In the genomic region with DNA sequence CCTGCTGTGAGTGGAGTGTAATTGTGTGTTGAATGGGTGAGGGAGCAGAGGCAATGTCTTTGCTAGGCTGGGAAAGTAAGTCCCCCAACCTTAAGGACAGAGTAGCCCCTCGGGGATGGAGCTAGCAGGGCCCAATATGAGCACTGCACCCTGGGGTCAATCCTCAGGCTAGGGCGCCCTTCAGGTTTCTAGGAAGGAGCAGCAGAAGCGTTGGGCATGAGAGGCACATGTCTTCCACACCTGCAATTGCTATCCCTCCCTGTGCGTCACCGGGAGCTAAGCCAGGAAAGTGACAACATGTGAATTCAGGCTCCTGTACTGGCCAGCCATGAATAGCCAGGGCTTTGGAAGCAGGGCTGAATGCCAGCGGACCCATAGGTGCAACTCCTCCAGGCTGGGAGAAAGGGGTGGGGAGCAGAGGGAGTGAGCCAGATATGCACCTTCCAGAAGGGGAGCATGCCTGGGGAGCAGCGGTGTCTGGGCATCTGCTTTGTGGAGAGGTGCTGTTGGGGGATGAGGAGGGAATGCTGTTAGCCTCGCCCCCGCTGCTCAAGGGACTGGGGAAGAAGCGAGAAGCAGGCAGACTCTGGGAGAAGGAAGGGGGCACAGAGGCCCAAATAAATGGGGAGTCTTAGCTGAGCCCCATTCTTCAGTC, we compare ENCODE assay signal across 16 cellular contexts. TPM values are rescaled to one million over a fixed set of nuclear protein-coding genes. Genes with fewer than 3 reads are reported as not detected.
DNase-seq lines count a peak whose midpoint lies in the region; ATAC-seq and TF ChIP-seq lines count a peak whose summit lies in the region.
"Had no signal": no experiment of that assay in that cellular context is flagged by ENCODE, and none has a peak within 500 bp of the region (broad histone marks: within the 10 kb centered on the region; RNA-seq: fewer than 3 reads in every experiment).

No MANE protein-coding gene starts in this region.

- H3K9me3 ChIP-seq in HUES6 (ENCODE audit: control insufficient read depth, insufficient read depth, low read depth, low read length), result no peaks in the 10 kb centered on the region
- no peaks in the 10 kb centered on the region for H3K9me3 ChIP-seq in SJCRH30 (replicated peaks)
- no peaks in the 10 kb centered on the region for H3K9me3 ChIP-seq in gastroesophageal sphincter
- H3K9me3 ChIP-seq in psoas muscle, result no peaks in the 10 kb centered on the region
- H3K9me3 ChIP-seq: Caco-2 had no signal

- peak in 1 of 2 experiments; percentile 32 for DNase-seq in SJCRH30
- peak; percentile 68 to 88 for DNase-seq in psoas muscle
- DNase-seq in SKM-1 (lab: John Stamatoyannopoulos, UW; ENCODE audit: unreplicated experiment), result no peak
- DNase-seq in T-helper 9 cell, result no peak
- DNase-seq: activated CD4-positive, alpha-beta T cell treated with anti-CD3 and anti-CD28 coated beads for 4 hours; activated naive CD8-positive, alpha-beta T cell treated with anti-CD3 and anti-CD28 coated beads for 36 hours; activated T-cell treated with anti-CD3 and anti-CD28 coated beads, Interleukin-2, amount 50 U/mL, for 24 hours; Caco-2; central memory CD4-positive, alpha-beta T cell; effector CD8-positive, alpha-beta T cell; GF-D8; nucleus accumbens had no signal

- no peak for TF ChIP-seq CTCF in gastroesophageal sphincter (IDR thresholded peaks at IDR 0.05)
- no peak for TF ChIP-seq CTCF in psoas muscle (IDR thresholded peaks at IDR 0.05)

- 30 to 47% methylated on average over 2 to 4 of the region's 10 CpGs for WGBS in gastroesophageal sphincter (ENCODE audit: low coverage in 1 of 2), 2 donors
- WGBS in psoas muscle, 3 donors, result 42 to 49% (median 44%) methylated on average over 10 of the region's 10 CpGs

- no peaks in the 10 kb centered on the region; the same call in none of the 2 replicates for H3K4me1 ChIP-seq in HUES6 (ENCODE audit: control insufficient read depth, insufficient read depth, low read length)
- H3K4me1 ChIP-seq in SJCRH30, result peaks cover 41% of the 10 kb centered on the region
- H3K4me1 ChIP-seq in gastroesophageal sphincter, result peaks cover 0 to 28% (median 10%) of the 10 kb centered on the region in 3 donors
- no peaks in the 10 kb centered on the region for H3K4me1 ChIP-seq in psoas muscle

- H3K27ac ChIP-seq in HUES6 (ENCODE audit: low read depth, low read length), result no peak overlapping the region
- no peak overlapping the region for H3K27ac ChIP-seq in SJCRH30
- H3K27ac ChIP-seq in gastroesophageal sphincter, result peak overlapping the region in 3 of 4 donors; percentile 45 to 54 (median 51)
- H3K27ac ChIP-seq in psoas muscle, result peak overlapping the region; percentile 58

- peak overlapping the region; percentile 71 for H3K9ac ChIP-seq in HUES6 (ENCODE audit: low read length)

- peak overlapping the region; percentile 25; the same call in 1 of the 2 replicates for H3K4me3 ChIP-seq in HUES6 (ENCODE audit: low read depth, low read length)
- H3K4me3 ChIP-seq in SJCRH30, result peak overlapping the region; percentile 54
- H3K4me3 ChIP-seq in gastroesophageal sphincter, result peak overlapping the region in 1 of 2 donors; percentile 9
- peak overlapping the region; percentile 25 for H3K4me3 ChIP-seq in psoas muscle

- H3K36me3 ChIP-seq in HUES6 (ENCODE audit: control insufficient read depth, insufficient read depth, low read length), result no peaks in the 10 kb centered on the region
- no peaks in the 10 kb centered on the region for H3K36me3 ChIP-seq in SJCRH30
- no peaks in the 10 kb centered on the region for H3K36me3 ChIP-seq in gastroesophageal sphincter
- H3K36me3 ChIP-seq in psoas muscle (ENCODE audit: insufficient read depth in 1 of 2, low read depth in 1 of 2), result no peaks in the 10 kb centered on the region

- no peak for TF ChIP-seq POLR2A in gastroesophageal sphincter (IDR thresholded peaks at IDR 0.05)

- ATAC-seq in gastroesophageal sphincter (peak; percentile 38), psoas muscle (peak; percentile 68 to 86 (median 81)), GM18498 (IDR thresholded peaks at IDR 0.05; ENCODE audit: unreplicated experiment) (no peak), HG03521 (IDR thresholded peaks at IDR 0.05; ENCODE audit: unreplicated experiment) (no peak)

- H3K27me3 ChIP-seq in HUES6 (ENCODE audit: control insufficient read depth, insufficient read depth, low read length) (peaks cover 100% of the 10 kb centered on the region), SJCRH30 (no peaks in the 10 kb centered on the region), gastroesophageal sphincter (peaks cover 26% of the 10 kb centered on the region), psoas muscle (ENCODE audit: insufficient read depth in 3 of 3, low read length in 2 of 3) (peaks cover 0 to under 1% (median 0%) of the 10 kb centered on the region in 3 donors)

- TF ChIP-seq EP300 in gastroesophageal sphincter (IDR thresholded peaks at IDR 0.05), result no peak

- intact Hi-C loops in psoas muscle (cut with DNase I), result loop anchor here in 1 of 2 donors (10.0 kb wide), 1 partner anchor 96 kb away; no protein-coding TSS in a partner anchor

RNA-seq across cellular contexts. Expression of a gene that starts 6.0 kb away (rescaled TPM):
- total RNA-seq in SJCRH30 (2014; rRNA removed; shearing (Covaris generic)), result not detected in 2 replicates
- 1 to 10 TPM in 2 of 4 donors, under 1 TPM in 1, not detected in 1; 0.31 to 3.3 (median 1.3) TPM for total RNA-seq in gastroesophageal sphincter
- total RNA-seq in psoas muscle, result 1 to 10 TPM in 2 of 4 donors, under 1 TPM in 2; 0.25 to 3.3 (median 1.1) TPM
- polyA plus RNA-seq in psoas muscle, result under 1 TPM; 0.03 to 0.58 (median 0.04) TPM
- total RNA-seq: activated naive CD8-positive, alpha-beta T cell treated with anti-CD3 and anti-CD28 coated beads for 36 hours had no signal

RNA-seq across cellular contexts. Expression of a gene that starts 10.6 kb away (rescaled TPM):
- total RNA-seq in SJCRH30 (2014; rRNA removed; shearing (Covaris generic)), result 1.3 and 2.2 TPM in 2 replicates
- total RNA-seq in gastroesophageal sphincter (under 1 TPM in 1 of 4 donors, not detected in 3; 0.50 TPM), psoas muscle (10 to 100 TPM in 2 of 4 donors, 1 to 10 TPM in 2; 5.2 to 23.6 (median 12.5) TPM)
- polyA plus RNA-seq in psoas muscle, result 1 to 10 TPM; 2.2 to 9.5 (median 4.7) TPM
- total RNA-seq: activated naive CD8-positive, alpha-beta T cell treated with anti-CD3 and anti-CD28 coated beads for 36 hours had no signal

RNA-seq across cellular contexts. Expression of a gene that starts 14.7 kb away (rescaled TPM):
- total RNA-seq in SJCRH30 (2014; rRNA removed; shearing (Covaris generic)), result 4.7 and 6.3 TPM in 2 replicates
- total RNA-seq in gastroesophageal sphincter (1 to 10 TPM in 3 of 4 donors, under 1 TPM in 1; 0.69 to 5.7 (median 2.7) TPM), psoas muscle (1 to 10 TPM; 1.6 to 4.7 (median 2.6) TPM)
- 1 to 10 TPM in 2 of 3 donors, under 1 TPM in 1; 0.72 to 1.4 (median 1.1) TPM for polyA plus RNA-seq in psoas muscle

RNA-seq across cellular contexts. Expression of a gene that starts 30.1 kb away (rescaled TPM):
- total RNA-seq in SJCRH30 (2014; rRNA removed; shearing (Covaris generic)), result 0.05 TPM in 1 of 2 replicates, not detected in the other
- total RNA-seq in gastroesophageal sphincter (under 1 TPM in 2 of 4 donors, not detected in 2; 0.15 to 0.40 TPM), psoas muscle (10 to 100 TPM in 1 of 4 donors, 1 to 10 TPM in 3; 6.7 to 10.2 (median 9.0) TPM)
- polyA plus RNA-seq in psoas muscle, result 1 to 10 TPM; 1.6 to 8.8 (median 3.3) TPM
- total RNA-seq: activated naive CD8-positive, alpha-beta T cell treated with anti-CD3 and anti-CD28 coated beads for 36 hours had no signal

RNA-seq across cellular contexts. Expression of a gene that starts 38.9 kb away (rescaled TPM):
- total RNA-seq in SJCRH30 (2014; rRNA removed; shearing (Covaris generic)), result 5.6 and 7.1 TPM in 2 replicates
- not detected for total RNA-seq in gastroesophageal sphincter
- 10 to 100 TPM in 2 of 4 donors, 1 to 10 TPM in 2; 6.4 to 14.6 (median 9.2) TPM for total RNA-seq in psoas muscle
- 10 to 100 TPM in 2 of 3 donors, 1 to 10 TPM in 1; 8.8 to 31.1 (median 16.4) TPM for polyA plus RNA-seq in psoas muscle
- total RNA-seq: activated naive CD8-positive, alpha-beta T cell treated with anti-CD3 and anti-CD28 coated beads for 36 hours had no signal

Comparison
In these comparisons a context has a peak if more than half of its experiments do, and no peak if none do; other contexts are left out.
1. H3K27ac ChIP-seq: peak in gastroesophageal sphincter (3 of 4) and psoas muscle (single experiment); none in HUES6 (single experiment) and SJCRH30 (single experiment).
2. DNase-seq: peak in psoas muscle (2 of 2); none in SKM-1 (single experiment) and T-helper 9 cell (single experiment).
3. ATAC-seq: peak in gastroesophageal sphincter (single experiment) and psoas muscle (4 of 4); none in GM18498 (single experiment) and HG03521 (single experiment).